In genomic region chr7:124764847-124765400, GRCh38 we compare ENCODE assay signal across 7 cellular contexts. TPM values are rescaled to one million over a fixed set of nuclear protein-coding genes. Genes with fewer than 3 reads are reported as not detected.
DNase-seq lines count a peak whose midpoint lies in the region; ATAC-seq and TF ChIP-seq lines count a peak whose summit lies in the region.

No MANE protein-coding gene starts in this region.

- ATAC-seq in GM18519 (IDR thresholded peaks at IDR 0.05; ENCODE audit: low FRiP score, unreplicated experiment) (peak; percentile 29), HG02798 (IDR thresholded peaks at IDR 0.05; ENCODE audit: poor library complexity, unreplicated experiment) (peak; percentile 38), SK-N-SH treated with all-trans-retinoic acid at 6 μM for 48 hours (peak; percentile 33), HG03108 (IDR thresholded peaks at IDR 0.05; ENCODE audit: unreplicated experiment) (no peak)

- peak; percentile 61 for DNase-seq in ecto neural progenitor cell (ENCODE audit: low spot score)
- peak in 1 of 2 donors; percentile 21 for DNase-seq in thyroid gland

- H3K9me3 ChIP-seq in mesodermal cell (ENCODE audit: control insufficient read depth, low read length) (peaks cover 4% of the 10 kb centered on the region), thyroid gland (no peaks in the 10 kb centered on the region)

- no peak for TF ChIP-seq CTCF in thyroid gland (IDR thresholded peaks at IDR 0.05)

- no peaks in the 10 kb centered on the region for H3K36me3 ChIP-seq in mesodermal cell (ENCODE audit: control insufficient read depth, insufficient read depth, low read length)
- H3K36me3 ChIP-seq in thyroid gland = no peaks in the 10 kb centered on the region

- 2% methylated on average over 21 to 25 of the region's 26 CpGs for WGBS in mesodermal cell (ENCODE audit: insufficient coverage in 2 of 2), 2 experiments
- 2% methylated on average over 23 to 25 of the region's 26 CpGs for WGBS in thyroid gland, 2 donors

- TF ChIP-seq POLR2A in thyroid gland (IDR thresholded peaks at IDR 0.05) = no peak

- H3K27me3 ChIP-seq in thyroid gland = peaks cover 4% of the 10 kb centered on the region

- H3K4me1 ChIP-seq in mesodermal cell (ENCODE audit: control insufficient read depth, insufficient read depth, low read length, poor library complexity, severe bottlenecking) (peaks cover 7% of the 10 kb centered on the region), thyroid gland (peaks cover 8 to 21% of the 10 kb centered on the region in 2 donors)

- H3K4me3 ChIP-seq in mesodermal cell (ENCODE audit: extremely low read depth, insufficient read depth, low read length, poor library complexity, severe bottlenecking) = peak overlapping the region; percentile 67
- peak overlapping the region in 2 of 3 donors; percentile 25 to 31 for H3K4me3 ChIP-seq in thyroid gland (replicated peaks in 1 of 3)

- H3K27ac ChIP-seq in mesodermal cell (ENCODE audit: low read depth, low read length, severe bottlenecking) (no peak overlapping the region), thyroid gland (no peak overlapping the region)

- intact Hi-C loops in thyroid gland (cut with DNase I) = no loop called here

TF ChIP-seq in SK-N-SH treated with all-trans-retinoic acid at 6 μM for 48 hours, 23 proteins besides CTCF, POLR2A, EP300 and RAD21:
- no peak for TF ChIP-seq ZFP30 (CRISPR knock-in tag; IDR thresholded peaks at IDR 0.05)
- no peak for TF ChIP-seq ZNF8 (CRISPR knock-in tag; IDR thresholded peaks at IDR 0.05)
- TF ChIP-seq ZFP3 (CRISPR knock-in tag; IDR thresholded peaks at IDR 0.05) = no peak
- no peak for TF ChIP-seq SNAI2 (CRISPR knock-in tag; IDR thresholded peaks at IDR 0.05)
- TF ChIP-seq RARB (CRISPR knock-in tag; IDR thresholded peaks at IDR 0.05) = no peak
- no peak for TF ChIP-seq ZC3H10 (CRISPR knock-in tag; IDR thresholded peaks at IDR 0.05)

RNA-seq across cellular contexts. Expression of gene GPR37, which starts 0.7 kb away (rescaled TPM):
- polyA plus RNA-seq in mesodermal cell (2013, experiment 1 of 2) = 10.8 TPM
- 10.5 TPM for polyA plus RNA-seq in mesodermal cell (2013, experiment 2 of 2)
- total RNA-seq in thyroid gland = under 1 TPM in 3 of 4 donors, not detected in 1; 0.13 to 0.22 (median 0.20) TPM
